Comparison of ENCODE assay signal across 8 cellular contexts in genomic region chr2:18435425-18436037, GRCh38.
DNase-seq lines count a peak whose midpoint lies in the region; ATAC-seq, FAIRE-seq and TF ChIP-seq lines count a peak whose summit lies in the region.

No MANE protein-coding gene starts in this region.

- H3K36me3 ChIP-seq in BJ (ENCODE audit: control insufficient read depth, insufficient read depth, low read length) = no peaks in the 10 kb centered on the region
- no peaks in the 10 kb centered on the region for H3K36me3 ChIP-seq in gastrocnemius medialis

- H3K4me3 ChIP-seq in BJ (ENCODE audit: low read depth, low read length) = no peak overlapping the region
- H3K4me3 ChIP-seq in gastrocnemius medialis = no peak overlapping the region

- ATAC-seq in GM18868 (IDR thresholded peaks at IDR 0.05; ENCODE audit: unreplicated experiment) (peak; percentile 42), gastrocnemius medialis (peak; percentile 40 to 47)

- CTCF ChIA-PET in BJ (lab: Yijun Ruan, JAX) = interaction anchor here (1.5 to 1.8 kb wide), 3 partner anchors 10 to 82 kb away, joined by 3 to 10 read pairs (median 9); no protein-coding TSS in a partner anchor

- peak overlapping the region in 1 of 4 donors; percentile 39 for H3K27ac ChIP-seq in gastrocnemius medialis

- in situ Hi-C loops in gastrocnemius medialis (cut with MboI; ENCODE audit: low sequenced_read_pairs in 4 of 4) = no loop called here

- DNase-seq in BJ (ENCODE audit: low read depth) (no peak), NAMALWA (ENCODE audit: low spot score) (peak; percentile 61), SKM-1 (lab: John Stamatoyannopoulos, UW; ENCODE audit: unreplicated experiment) (peak; percentile 29), frontal cortex (ENCODE audit: low spot score in 2 of 2) (no peak), gastrocnemius medialis (no peak), C1 segment of cervical spinal cord (lab: John Stamatoyannopoulos, UW) (no peak), cerebellum (ENCODE audit: low spot score) (no peak)

- peaks cover 16 to 17% of the 10 kb centered on the region in 2 donors for H3K4me1 ChIP-seq in gastrocnemius medialis

- FAIRE-seq in frontal cortex (lab: Jason Lieb, UNC) = peak; percentile 60

- POLR2A ChIA-PET in BJ (lab: Charles Lee) = no interaction called here

- no peaks in the 10 kb centered on the region for H3K9me3 ChIP-seq in gastrocnemius medialis

- H3K27me3 ChIP-seq in BJ (ENCODE audit: control insufficient read depth, insufficient read depth, low read length) = no peaks in the 10 kb centered on the region
- no peaks in the 10 kb centered on the region for H3K27me3 ChIP-seq in gastrocnemius medialis

- intact Hi-C loops in gastrocnemius medialis (cut with DNase I; ENCODE audit: low total_unique reads) = no loop called here

- TF ChIP-seq POLR2A in gastrocnemius medialis (IDR thresholded peaks at IDR 0.05) = no peak

- TF ChIP-seq CTCF in BJ (IDR thresholded peaks at IDR 0.05; ENCODE audit: insufficient read depth, low read depth, low read length) = peak; percentile 54; the same call in 1 of the 2 replicates
- TF ChIP-seq CTCF in gastrocnemius medialis (IDR thresholded peaks at IDR 0.05 in 4 of 5, conservative IDR thresholded peaks at IDR 0.05 in 1 of 5) = peak in 4 of 5 experiments; percentile 20 to 55 (median 30)

Comparison
In these comparisons a context has a peak if more than half of its experiments do, and no peak if none do; other contexts are left out.
1. DNase-seq: peak in NAMALWA (single experiment) and SKM-1 (single experiment); none in BJ (single experiment), frontal cortex (0 of 2), gastrocnemius medialis (0 of 2), C1 segment of cervical spinal cord (0 of 14) and cerebellum (single experiment).